Comparison of ENCODE assay signal across 8 cellular contexts in genomic region chr7:128387663-128388485, GRCh38. TPM values are rescaled to one million over a fixed set of nuclear protein-coding genes. Genes with fewer than 3 reads are reported as not detected.
A peak's percentile ranks its signal among the peaks of the same experiment; 100 is the strongest.
DNase-seq lines count a peak whose midpoint lies in the region; ATAC-seq, FAIRE-seq and TF ChIP-seq lines count a peak whose summit lies in the region.

No MANE protein-coding gene starts in this region.

- 19% methylated on average over 17 of the region's 17 CpGs for WGBS in A549 (ENCODE audit: missing lambda C conversion rate)

- no peaks in the 10 kb centered on the region for H3K4me1 Mint-ChIP-seq in endothelial cell (ENCODE audit: unreplicated experiment)

- POLR2A ChIA-PET in A549 (lab: Yijun Ruan, JAX): interaction anchor here (1.2 to 2.4 kb wide), 2 partner anchors 41 to 44 kb away, joined by 3 to 13 read pairs; partner anchors contain the start of gene RBM28

- H3K4me3 Mint-ChIP-seq in endothelial cell (ENCODE audit: unreplicated experiment): no peak overlapping the region

- no peak for FAIRE-seq in A549 (lab: Jason Lieb, UNC)

- no peak for TF ChIP-seq POLR2A in A549 (IDR thresholded peaks at IDR 0.05; ENCODE audit: low read length)

- ATAC-seq in A549: peak; percentile 58 to 91
- ATAC-seq in HG03175 (IDR thresholded peaks at IDR 0.05; ENCODE audit: unreplicated experiment): peak; percentile 52

- peaks cover 11% of the 10 kb centered on the region for H3K27me3 Mint-ChIP-seq in endothelial cell (ENCODE audit: unreplicated experiment)

- H3K9me3 ChIP-seq in A549: no peaks in the 10 kb centered on the region

- TF ChIP-seq CTCF in A549 (IDR thresholded peaks at IDR 0.05) (peak; percentile 81), GM13977 (IDR thresholded peaks at IDR 0.05; ENCODE audit: extremely low read depth, insufficient read depth, missing control alignments) (peak; percentile 84), endothelial cell (IDR thresholded peaks at IDR 0.05; ENCODE audit: unreplicated experiment) (peak; percentile 75)

- H3K27ac Mint-ChIP-seq in endothelial cell (ENCODE audit: unreplicated experiment): peak overlapping the region; percentile 59

- TF ChIP-seq RAD21 in A549 (conservative IDR thresholded peaks at IDR 0.05 in 1 of 2, IDR thresholded peaks at IDR 0.05 in 1 of 2): peak; percentile 68 to 73

- H3K4me2 ChIP-seq in A549: no peak overlapping the region

- no peak for TF ChIP-seq EP300 in A549 (IDR thresholded peaks at IDR 0.05)

- no peak overlapping the region for H3K27ac ChIP-seq in A549

- in situ Hi-C loops in GM13977 (cut with MboI; ENCODE audit: low pct_unique_long_range_greater_than_20kb, low sequenced_read_pairs, unreplicated experiment): no loop called here

- no peaks in the 10 kb centered on the region for H3K4me1 ChIP-seq in A549

- H3K4me3 ChIP-seq in A549: no peak overlapping the region

- no peaks in the 10 kb centered on the region for H3K36me3 Mint-ChIP-seq in endothelial cell (ENCODE audit: low read depth, unreplicated experiment)

- no peaks in the 10 kb centered on the region for H3K9me3 Mint-ChIP-seq in endothelial cell (ENCODE audit: unreplicated experiment)

- peak; percentile 66 to 97 for DNase-seq in A549 (ENCODE audit: low read depth in 1 of 2, low spot score in 1 of 2)
- DNase-seq in GM13977 (ENCODE audit: low spot score): peak; percentile 90
- DNase-seq in NCI-H748 (lab: John Stamatoyannopoulos, UW; ENCODE audit: unreplicated experiment): peak; percentile 90
- DNase-seq in activated CD8-positive, alpha-beta memory T cell treated with anti-CD3 and anti-CD28 coated beads for 24 hours: peak; percentile 88
- peak; percentile 93 for DNase-seq in endothelial cell (ENCODE audit: low spot score)
- peak; percentile 73 for DNase-seq in mucosa of gallbladder (ENCODE audit: low spot score)
- DNase-seq in stimulated activated CD8-positive, alpha-beta memory T cell treated with anti-CD3 and anti-CD28 coated beads, Interleukin-7, amount 100 ng/mL, for 4 hours (ENCODE audit: low read depth in 2 of 2): peak; percentile 43 to 45

- CTCF ChIA-PET in A549 (lab: Yijun Ruan, JAX): interaction anchor here (0.5 to 38.8 kb wide), 20 partner anchors 13 to 558 kb away, joined by 3 to 800 read pairs (median 4); partner anchors contain the start of genes PRRT4 and RBM28

TF ChIP-seq in A549, 52 proteins besides CTCF, POLR2A, EP300 and RAD21:
- TF ChIP-seq ESRRA (IDR thresholded peaks at IDR 0.05; ENCODE audit: borderline replicate concordance, low read length) (no peak), SMC3 (IDR thresholded peaks at IDR 0.05) (peak; percentile 84)

RNA-seq across cellular contexts. Expression of gene IMPDH1, which starts 21.9 kb away (rescaled TPM):
- polyA plus RNA-seq in A549 (2011; rRNA removed): 55.4 and 83.3 TPM in 2 replicates
- polyA plus RNA-seq in A549 (2012; cell fraction: cytosol; rRNA removed): 79.8 and 101 TPM in 2 replicates
- 150 and 163 TPM in 2 replicates for polyA plus RNA-seq in A549 (2012; cell fraction: nucleus; rRNA removed)
- 65.1 to 66.9 TPM (median 65.4 TPM) in 3 replicates for polyA plus RNA-seq in A549 (2017; fragmentation: RNase III; extraction: RNeasy Plus Mini Kit Qiagen cat#74134 plus additional on column Dnase treatment)
- 127 and 130 TPM in 2 replicates for polyA minus RNA-seq in A549 (2011; rRNA and poly(A)+ RNA removed)
- total RNA-seq in endothelial cell (ENCODE audit: unreplicated experiment): 7.5 TPM
- 18.6 TPM for total RNA-seq in mucosa of gallbladder

RNA-seq across cellular contexts. Expression of gene PRRT4, which starts 26.4 kb away (rescaled TPM):
- 0.17 and 0.18 TPM in 2 replicates for polyA plus RNA-seq in A549 (2011; rRNA removed)
- 0.49 and 0.66 TPM in 2 replicates for polyA plus RNA-seq in A549 (2012; cell fraction: cytosol; rRNA removed)
- 2.3 and 3.0 TPM in 2 replicates for polyA plus RNA-seq in A549 (2012; cell fraction: nucleus; rRNA removed)
- 0.15 to 0.20 TPM (median 0.16 TPM) in 3 replicates for polyA plus RNA-seq in A549 (2017; fragmentation: RNase III; extraction: RNeasy Plus Mini Kit Qiagen cat#74134 plus additional on column Dnase treatment)
- 0.21 TPM in 1 of 2 replicates, not detected in the other for polyA minus RNA-seq in A549 (2011; rRNA and poly(A)+ RNA removed)
- 10.8 TPM for total RNA-seq in endothelial cell (ENCODE audit: unreplicated experiment)
- total RNA-seq in mucosa of gallbladder: 0.63 TPM

RNA-seq across cellular contexts. Expression of gene RBM28, which starts 44.2 kb away (rescaled TPM):
- 51.9 and 77.3 TPM in 2 replicates for polyA plus RNA-seq in A549 (2011; rRNA removed)
- polyA plus RNA-seq in A549 (2012; cell fraction: cytosol; rRNA removed): 28.9 and 37.8 TPM in 2 replicates
- 42.8 and 62.2 TPM in 2 replicates for polyA plus RNA-seq in A549 (2012; cell fraction: nucleus; rRNA removed)
- 74.4 to 82.1 TPM (median 79.5 TPM) in 3 replicates for polyA plus RNA-seq in A549 (2017; fragmentation: RNase III; extraction: RNeasy Plus Mini Kit Qiagen cat#74134 plus additional on column Dnase treatment)
- 14.5 and 16.1 TPM in 2 replicates for polyA minus RNA-seq in A549 (2011; rRNA and poly(A)+ RNA removed)
- total RNA-seq in endothelial cell (ENCODE audit: unreplicated experiment): 42.8 TPM
- 23.5 TPM for total RNA-seq in mucosa of gallbladder
